Comparison of ENCODE assay signal across 13 cellular contexts in the genomic region with DNA sequence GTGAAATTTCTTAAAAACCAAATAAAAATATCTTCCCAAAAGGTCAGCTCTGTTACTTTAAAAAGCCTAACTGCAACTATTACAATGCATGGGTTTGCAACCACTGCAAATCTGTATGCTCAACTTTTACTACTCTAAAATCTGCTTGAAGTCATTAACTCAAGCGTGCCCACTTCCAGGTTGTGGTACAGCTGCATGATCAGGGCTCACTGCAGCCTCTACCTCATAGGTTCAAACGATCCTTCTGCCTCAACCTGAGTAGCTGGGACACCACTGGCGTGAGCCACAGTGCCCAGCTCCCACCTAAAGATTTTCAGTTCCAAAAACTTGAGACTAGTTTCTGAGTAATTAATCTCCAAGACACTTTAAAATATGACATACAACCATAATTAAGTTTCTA. TPM values are rescaled to one million over a fixed set of nuclear protein-coding genes. Genes with fewer than 3 reads are reported as not detected.
DNase-seq lines count a peak whose midpoint lies in the region; ATAC-seq and TF ChIP-seq lines count a peak whose summit lies in the region.
"Had no signal": no experiment of that assay in that cellular context is flagged by ENCODE, and none has a peak within 500 bp of the region (broad histone marks: within the 10 kb centered on the region; RNA-seq: fewer than 3 reads in every experiment).

No MANE protein-coding gene starts in this region.

- peak overlapping the region; percentile 57 to 89 (median 81) for H3K27ac Mint-ChIP-seq in CD4-positive, CD25-positive, alpha-beta regulatory T cell
- peak overlapping the region; percentile 82 for H3K27ac Mint-ChIP-seq in activated CD4-positive, alpha-beta memory T cell treated with anti-CD3 and anti-CD28 coated beads for 36 hours

- H3K4me1 ChIP-seq in CD4-positive, CD25-positive, alpha-beta regulatory T cell (ENCODE audit: control insufficient read depth, insufficient read depth, low read length, poor library complexity, severe bottlenecking), result peaks cover 91% of the 10 kb centered on the region
- peaks cover 99% of the 10 kb centered on the region for H3K4me1 ChIP-seq in lower lobe of right lung

- H3K9me3 ChIP-seq in CD4-positive, CD25-positive, alpha-beta regulatory T cell (ENCODE audit: control insufficient read depth in 2 of 2, low read length in 2 of 2), result no peaks in the 10 kb centered on the region
- no peaks in the 10 kb centered on the region for H3K9me3 ChIP-seq in lower lobe of right lung
- H3K9me3 ChIP-seq: SK-N-SH had no signal

- no peak for TF ChIP-seq CTCF in lower lobe of right lung (IDR thresholded peaks at IDR 0.05)

- no peaks in the 10 kb centered on the region for H3K27me3 ChIP-seq in CD4-positive, CD25-positive, alpha-beta regulatory T cell (ENCODE audit: control insufficient read depth, insufficient read depth, low read length)
- no peaks in the 10 kb centered on the region for H3K27me3 ChIP-seq in lower lobe of right lung (ENCODE audit: low read depth)
- H3K27me3 ChIP-seq: brain microvascular endothelial cell had no signal

- intact Hi-C loops in activated CD4-positive, alpha-beta memory T cell treated with anti-CD3 and anti-CD28 coated beads for 36 hours (cut with micrococcal nuclease), result no loop called here
- intact Hi-C loops in lower lobe of right lung (cut with DNase I), result no loop called here

- peak overlapping the region; percentile 88 for H3K27ac ChIP-seq in CD4-positive, CD25-positive, alpha-beta regulatory T cell (ENCODE audit: insufficient read depth, low read length, poor library complexity, severe bottlenecking)
- no peak overlapping the region for H3K27ac ChIP-seq in lower lobe of right lung
- H3K27ac ChIP-seq: brain microvascular endothelial cell had no signal

- peaks cover 40 to 90% (median 69%) of the 10 kb centered on the region in 4 donors for H3K4me1 Mint-ChIP-seq in CD4-positive, CD25-positive, alpha-beta regulatory T cell
- H3K4me1 Mint-ChIP-seq in activated CD4-positive, alpha-beta memory T cell treated with anti-CD3 and anti-CD28 coated beads for 36 hours (ENCODE audit: low read depth), result peaks cover 80% of the 10 kb centered on the region

- H3K9me3 Mint-ChIP-seq in CD4-positive, CD25-positive, alpha-beta regulatory T cell, result no peaks in the 10 kb centered on the region
- H3K9me3 Mint-ChIP-seq in activated CD4-positive, alpha-beta memory T cell treated with anti-CD3 and anti-CD28 coated beads for 36 hours, result no peaks in the 10 kb centered on the region

- H3K4me3 ChIP-seq in CD4-positive, CD25-positive, alpha-beta regulatory T cell (ENCODE audit: low read depth, low read length), result peak overlapping the region; percentile 76
- no peak overlapping the region for H3K4me3 ChIP-seq in lower lobe of right lung

- no peaks in the 10 kb centered on the region for H3K27me3 Mint-ChIP-seq in CD4-positive, CD25-positive, alpha-beta regulatory T cell
- no peaks in the 10 kb centered on the region for H3K27me3 Mint-ChIP-seq in activated CD4-positive, alpha-beta memory T cell treated with anti-CD3 and anti-CD28 coated beads for 36 hours

- H3K36me3 ChIP-seq in CD4-positive, CD25-positive, alpha-beta regulatory T cell (ENCODE audit: control insufficient read depth, insufficient read depth, low read length), result peaks cover 11% of the 10 kb centered on the region
- H3K36me3 ChIP-seq in lower lobe of right lung, result peaks cover 11% of the 10 kb centered on the region

- POLR2A ChIA-PET in activated CD4-positive, alpha-beta memory T cell treated with anti-CD3 and anti-CD28 coated beads for 36 hours (lab: Charles Lee), result interaction anchor here (1.1 to 3.3 kb wide), 5 partner anchors 10 to 59 kb away, joined by 3 to 14 read pairs (median 4); a partner anchor contains a TSS

- peak in 2 of 3 donors; percentile 43 to 87 for DNase-seq in CD4-positive, CD25-positive, alpha-beta regulatory T cell
- peak; percentile 76 for DNase-seq in activated CD4-positive, alpha-beta memory T cell treated with anti-CD3 and anti-CD28 coated beads for 36 hours
- DNase-seq in lower lobe of right lung, result peak; percentile 4
- DNase-seq in OCI-M2 (lab: John Stamatoyannopoulos, UW; ENCODE audit: unreplicated experiment), result no peak
- DNase-seq: brain microvascular endothelial cell, H7, NCI-H69, right cardiac atrium, SK-N-SH had no signal

- CTCF ChIA-PET in activated CD4-positive, alpha-beta memory T cell treated with anti-CD3 and anti-CD28 coated beads for 36 hours (lab: Charles Lee), result interaction anchor here (1.2 to 10.9 kb wide), 8 partner anchors 10 to 54 kb away, joined by 3 to 127 read pairs (median 6); a partner anchor contains a TSS

- H3K4me3 Mint-ChIP-seq in CD4-positive, CD25-positive, alpha-beta regulatory T cell, result peak overlapping the region; percentile 69 to 91 (median 84)
- H3K4me3 Mint-ChIP-seq in activated CD4-positive, alpha-beta memory T cell treated with anti-CD3 and anti-CD28 coated beads for 36 hours, result peak overlapping the region; percentile 67

- peaks cover 7% of the 10 kb centered on the region for H3K36me3 Mint-ChIP-seq in CD4-positive, CD25-positive, alpha-beta regulatory T cell
- H3K36me3 Mint-ChIP-seq in activated CD4-positive, alpha-beta memory T cell treated with anti-CD3 and anti-CD28 coated beads for 36 hours, result peaks cover 5% of the 10 kb centered on the region

- ATAC-seq in CD4-positive, CD25-positive, alpha-beta regulatory T cell (ENCODE audit: low read depth in 2 of 2), result peak; percentile 72 to 75
- ATAC-seq in GM21360 (IDR thresholded peaks at IDR 0.05; ENCODE audit: unreplicated experiment) (peak; percentile 45), lower lobe of right lung (no peak), HG03097 (IDR thresholded peaks at IDR 0.05; ENCODE audit: low FRiP score, unreplicated experiment) (no peak), HG02852 (IDR thresholded peaks at IDR 0.05; ENCODE audit: unreplicated experiment) (no peak), GM21381 (IDR thresholded peaks at IDR 0.05; ENCODE audit: unreplicated experiment) (no peak)
- ATAC-seq: right cardiac atrium had no signal

RNA-seq across cellular contexts. Expression of a gene that starts 8.2 kb away (rescaled TPM):
- total RNA-seq in CD4-positive, CD25-positive, alpha-beta regulatory T cell, result 80.8 TPM
- polyA plus RNA-seq in CD4-positive, CD25-positive, alpha-beta regulatory T cell, result 10 to 100 TPM; 30.9 to 47.8 (median 38.2) TPM
- 10 to 100 TPM; 46.6 to 48.4 TPM for total RNA-seq in activated CD4-positive, alpha-beta memory T cell treated with anti-CD3 and anti-CD28 coated beads for 36 hours
- total RNA-seq in lower lobe of right lung, result 54.6 TPM

RNA-seq across cellular contexts. Expression of a gene that starts 19.8 kb away (rescaled TPM):
- total RNA-seq in CD4-positive, CD25-positive, alpha-beta regulatory T cell, result 31.9 TPM
- 10 to 100 TPM; 15.5 to 19.9 (median 17.0) TPM for polyA plus RNA-seq in CD4-positive, CD25-positive, alpha-beta regulatory T cell
- 10 to 100 TPM; 33.9 to 34.8 TPM for total RNA-seq in activated CD4-positive, alpha-beta memory T cell treated with anti-CD3 and anti-CD28 coated beads for 36 hours
- total RNA-seq in lower lobe of right lung, result 26.2 TPM

RNA-seq across cellular contexts. Expression of a gene that starts 34.4 kb away (rescaled TPM):
- total RNA-seq in CD4-positive, CD25-positive, alpha-beta regulatory T cell, result 4.1 TPM
- under 1 TPM in 3 of 4 donors, not detected in 1; 0.06 to 0.34 (median 0.32) TPM for polyA plus RNA-seq in CD4-positive, CD25-positive, alpha-beta regulatory T cell
- 1 to 10 TPM; 9.5 to 9.7 TPM for total RNA-seq in activated CD4-positive, alpha-beta memory T cell treated with anti-CD3 and anti-CD28 coated beads for 36 hours
- 10.4 TPM for total RNA-seq in lower lobe of right lung
- polyA plus RNA-seq: SK-N-SH had no signal

RNA-seq across cellular contexts. Expression of a gene that starts 56.5 kb away (rescaled TPM):
- 3.8 TPM for total RNA-seq in CD4-positive, CD25-positive, alpha-beta regulatory T cell
- polyA plus RNA-seq in CD4-positive, CD25-positive, alpha-beta regulatory T cell, result 1 to 10 TPM in 2 of 4 donors, under 1 TPM in 2; 0.53 to 1.2 (median 1.1) TPM
- total RNA-seq in activated CD4-positive, alpha-beta memory T cell treated with anti-CD3 and anti-CD28 coated beads for 36 hours, result 1 to 10 TPM; 4.7 to 5.0 TPM
- total RNA-seq in lower lobe of right lung, result 8.2 TPM

Comparison
In these comparisons a context has a peak if more than half of its experiments do, and no peak if none do; other contexts are left out.
1. ATAC-seq: peak in CD4-positive, CD25-positive, alpha-beta regulatory T cell (2 of 2) and GM21360 (single experiment); none in lower lobe of right lung (0 of 2), HG03097 (single experiment), HG02852 (single experiment) and GM21381 (single experiment).